ENCODE assay signal across 11 cellular contexts in genomic region chr2:181991171-181991885, GRCh38. TPM values are rescaled to one million over a fixed set of nuclear protein-coding genes. Genes with fewer than 3 reads are reported as not detected.
A peak's percentile ranks its signal among the peaks of the same experiment; 100 is the strongest.
DNase-seq lines count a peak whose midpoint lies in the region; ATAC-seq and TF ChIP-seq lines count a peak whose summit lies in the region.
"Had no signal": no experiment of that assay in that cellular context is flagged by ENCODE, and none has a peak within 500 bp of the region (broad histone marks: within the 10 kb centered on the region; RNA-seq: fewer than 3 reads in every experiment).

No MANE protein-coding gene starts in this region.

- H3K4me1 ChIP-seq in right cardiac atrium (ENCODE audit: control insufficient read depth, insufficient read depth, low read length) = no peaks in the 10 kb centered on the region
- H3K4me1 ChIP-seq in upper lobe of right lung = no peaks in the 10 kb centered on the region
- no peaks in the 10 kb centered on the region for H3K4me1 ChIP-seq in ascending aorta
- no peaks in the 10 kb centered on the region for H3K4me1 ChIP-seq in uterus

- no peaks in the 10 kb centered on the region for H3K9me3 Mint-ChIP-seq in HFFc6

- H3K27me3 ChIP-seq in right cardiac atrium (ENCODE audit: control insufficient read depth, insufficient read depth) (no peaks in the 10 kb centered on the region), upper lobe of right lung (no peaks in the 10 kb centered on the region), ascending aorta (no peaks in the 10 kb centered on the region), uterus (no peaks in the 10 kb centered on the region)
- H3K27me3 ChIP-seq: gastroesophageal sphincter, neutrophil had no signal

- H3K4me1 Mint-ChIP-seq in HFFc6 (ENCODE audit: low read depth) = peaks cover 21% of the 10 kb centered on the region; the same call in 1 of the 2 replicates

- TF ChIP-seq CTCF in upper lobe of right lung (IDR thresholded peaks at IDR 0.05) (no peak), HFFc6 (IDR thresholded peaks at IDR 0.05) (no peak), ascending aorta (IDR thresholded peaks at IDR 0.05) (no peak), uterus (IDR thresholded peaks at IDR 0.05) (no peak)

- H3K4me3 ChIP-seq in right cardiac atrium (ENCODE audit: low read length) (no peak overlapping the region), upper lobe of right lung (no peak overlapping the region), ascending aorta (no peak overlapping the region), uterus (no peak overlapping the region)
- H3K4me3 ChIP-seq: gastroesophageal sphincter had no signal

- H3K9me3 ChIP-seq in right cardiac atrium (ENCODE audit: control insufficient read depth, low read length) (no peaks in the 10 kb centered on the region), upper lobe of right lung (no peaks in the 10 kb centered on the region), ascending aorta (no peaks in the 10 kb centered on the region), uterus (no peaks in the 10 kb centered on the region)
- H3K9me3 ChIP-seq: gastroesophageal sphincter, neutrophil had no signal

- no peak overlapping the region for H3K27ac Mint-ChIP-seq in HFFc6

- no peak for TF ChIP-seq POLR2A in uterus (IDR thresholded peaks at IDR 0.05)

- H3K4me3 Mint-ChIP-seq in HFFc6 = no peak overlapping the region

- DNase-seq in left ventricle myocardium superior (no peak), right cardiac atrium (no peak), NAMALWA (ENCODE audit: low spot score) (peak; percentile 50), upper lobe of right lung (no peak), HFFc6 (no peak), ascending aorta (ENCODE audit: low spot score in 2 of 2) (no peak), uterus (no peak)
- DNase-seq: NCI-H1930 had no signal

- ATAC-seq in left ventricle myocardium superior = peak; percentile 43
- no peak for ATAC-seq in right cardiac atrium
- ATAC-seq in HG02884 (IDR thresholded peaks at IDR 0.05; ENCODE audit: unreplicated experiment) = peak; percentile 95
- peak; percentile 62 for ATAC-seq in upper lobe of right lung
- ATAC-seq: gastroesophageal sphincter had no signal

- H3K36me3 ChIP-seq in upper lobe of right lung = no peaks in the 10 kb centered on the region
- no peaks in the 10 kb centered on the region for H3K36me3 ChIP-seq in ascending aorta
- H3K36me3 ChIP-seq in uterus = peaks cover 0 to 2% of the 10 kb centered on the region in 2 donors
- H3K36me3 ChIP-seq: gastroesophageal sphincter, neutrophil had no signal

- intact Hi-C loops in left ventricle myocardium superior (cut with micrococcal nuclease) (no loop called here), right cardiac atrium (cut with DNase I) (no loop called here), upper lobe of right lung (cut with DNase I) (no loop called here), ascending aorta (cut with DNase I) (no loop called here), uterus (cut with DNase I; ENCODE audit: low total_unique reads) (no loop called here)

- H3K27ac ChIP-seq in right cardiac atrium (ENCODE audit: low read length) (no peak overlapping the region), upper lobe of right lung (no peak overlapping the region), ascending aorta (no peak overlapping the region), uterus (no peak overlapping the region)
- H3K27ac ChIP-seq: gastroesophageal sphincter, neutrophil had no signal

- 59% methylated on average over 2 of the region's 2 CpGs for WGBS in right cardiac atrium

- H3K27me3 Mint-ChIP-seq in HFFc6 (ENCODE audit: insufficient read depth) = no peaks in the 10 kb centered on the region

- no peaks in the 10 kb centered on the region for H3K36me3 Mint-ChIP-seq in HFFc6 (ENCODE audit: low read depth)

RNA-seq across cellular contexts. Expression of gene PPP1R1C, which starts 5.7 kb away (rescaled TPM):
- total RNA-seq in left ventricle myocardium superior (25.2 TPM), right cardiac atrium (10 to 100 TPM in 2 of 4 donors, 1 to 10 TPM in 2; 5.5 to 18.0 (median 10.0) TPM), upper lobe of right lung (5.8 TPM), ascending aorta (not detected), uterus (10 to 100 TPM in 1 of 4 donors, 1 to 10 TPM in 1, not detected in 2; 1.1 to 27.4 TPM)
- 12.0 TPM for polyA plus RNA-seq in right cardiac atrium
- total RNA-seq in HFFc6 (2021; fragmentation: NEBNext Ultra II Directional; extraction: Animal tissue kit (Norgen Biotek cat#: 25700)) = under 1 TPM in 4 of 6 experiments, not detected in 2; 0.31 to 0.48 (median 0.39) TPM

Comparison
In these comparisons a context has a peak if more than half of its experiments do, and no peak if none do; other contexts are left out.
1. ATAC-seq: peak in left ventricle myocardium superior (single experiment), HG02884 (single experiment) and upper lobe of right lung (single experiment); none in right cardiac atrium (0 of 2).